ENCODE assay signal across 10 cellular contexts in the genomic region with DNA sequence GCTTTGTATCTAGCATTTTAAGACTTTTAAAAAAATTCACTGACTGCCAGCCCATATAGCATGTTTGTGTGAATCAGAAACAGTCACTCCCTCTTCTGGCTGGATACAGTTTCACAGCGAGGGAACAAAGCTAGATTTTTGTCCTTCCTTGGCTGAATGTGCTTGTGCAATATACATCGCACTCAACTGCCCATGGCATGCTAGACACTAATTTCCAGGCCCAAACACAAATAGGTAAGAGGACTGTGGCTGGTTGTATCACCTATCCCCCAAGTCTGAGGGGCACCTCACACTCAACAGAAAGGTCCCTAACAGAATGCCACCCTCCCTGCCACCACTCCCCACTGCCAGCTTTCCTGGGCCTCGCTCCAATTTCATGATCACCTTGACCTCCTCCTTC. TPM values are rescaled to one million over a fixed set of nuclear protein-coding genes. Genes with fewer than 3 reads are reported as not detected.
DNase-seq lines count a peak whose midpoint lies in the region; ATAC-seq and TF ChIP-seq lines count a peak whose summit lies in the region.
"Had no signal": no experiment of that assay in that cellular context is flagged by ENCODE, and none has a peak within 500 bp of the region (broad histone marks: within the 10 kb centered on the region; RNA-seq: fewer than 3 reads in every experiment).

No MANE protein-coding gene starts in this region.

- TF ChIP-seq CTCF in AG04450 (IDR thresholded peaks at IDR 0.05; ENCODE audit: low read depth, low read length) (peak; percentile 61), GM23338 (conservative IDR thresholded peaks at IDR 0.05; ENCODE audit: low read depth in 2 of 2) (peak; percentile 58 to 59), fibroblast of mammary gland (conservative IDR thresholded peaks at IDR 0.05; ENCODE audit: control insufficient read depth, insufficient read depth, low read depth, low read length) (peak; percentile 55), sigmoid colon (IDR thresholded peaks at IDR 0.05) (no peak)

- H3K27ac ChIP-seq in AG04450 (ENCODE audit: low read depth, low read length), result no peak overlapping the region
- H3K27ac ChIP-seq in GM23338 (ENCODE audit: low read depth), result no peak overlapping the region
- no peak overlapping the region for H3K27ac ChIP-seq in sigmoid colon
- H3K27ac ChIP-seq: gastroesophageal sphincter had no signal

- H3K4me1 ChIP-seq in GM23338 (ENCODE audit: insufficient read depth) (no peaks in the 10 kb centered on the region), sigmoid colon (no peaks in the 10 kb centered on the region)
- H3K4me1 ChIP-seq: gastroesophageal sphincter had no signal

- POLR2A ChIA-PET in AG04450 (lab: Yijun Ruan, JAX), result no interaction called here

- TF ChIP-seq POLR2A in sigmoid colon (IDR thresholded peaks at IDR 0.05), result no peak

- DNase-seq in AG04450 (ENCODE audit: low read depth, low spot score) (no peak), GM23338 (ENCODE audit: low spot score) (peak; percentile 54), SK-MEL-5 (ENCODE audit: low read depth, low spot score) (peak; percentile 76), fibroblast of mammary gland (ENCODE audit: low read depth) (peak; percentile 45), NCI-H2171 treated with DMSO at 0.1 percent for 48 hours (lab: John Stamatoyannopoulos, UW) (no peak), sigmoid colon (no peak), cerebellum (ENCODE audit: low spot score) (no peak)

- H3K4me3 ChIP-seq in AG04450 (ENCODE audit: low read depth, low read length) (no peak overlapping the region), GM23338 (no peak overlapping the region), fibroblast of mammary gland (ENCODE audit: control insufficient read depth, low read depth, low read length) (no peak overlapping the region), sigmoid colon (no peak overlapping the region)
- H3K4me3 ChIP-seq: gastroesophageal sphincter had no signal

- no peaks in the 10 kb centered on the region for H4K20me1 ChIP-seq in GM23338 (replicated peaks; ENCODE audit: insufficient read depth)

- peak; percentile 57 for ATAC-seq in GM23338
- no peak for ATAC-seq in HG03135 (IDR thresholded peaks at IDR 0.05; ENCODE audit: unreplicated experiment)
- ATAC-seq: gastroesophageal sphincter had no signal

- H3K27ac Mint-ChIP-seq in GM23338, result no peak overlapping the region
- H3K27ac Mint-ChIP-seq: stimulated activated naive CD8-positive, alpha-beta T cell treated with anti-CD3 and anti-CD28 coated beads, Interleukin-15, Interleukin-2, amounts not matched to agents 100 ng/mL and 50 ng/mL, for 24 hours had no signal

- H3K27me3 Mint-ChIP-seq in GM23338 (ENCODE audit: insufficient read depth, low read depth, poor library complexity), result peaks cover 7% of the 10 kb centered on the region

- H3K27me3 ChIP-seq in AG04450 (ENCODE audit: control insufficient read depth, insufficient read depth, low read length) (peaks cover 9% of the 10 kb centered on the region), GM23338 (ENCODE audit: insufficient read depth) (no peaks in the 10 kb centered on the region), sigmoid colon (no peaks in the 10 kb centered on the region)
- H3K27me3 ChIP-seq: gastroesophageal sphincter had no signal

- H3K9me3 Mint-ChIP-seq in GM23338, result no peaks in the 10 kb centered on the region
- H3K9me3 Mint-ChIP-seq: stimulated activated naive CD8-positive, alpha-beta T cell treated with anti-CD3 and anti-CD28 coated beads, Interleukin-15, Interleukin-2, amounts not matched to agents 100 ng/mL and 50 ng/mL, for 24 hours had no signal

- H3K79me2 ChIP-seq in GM23338 (replicated peaks; ENCODE audit: insufficient read depth), result no peaks in the 10 kb centered on the region

- H3K36me3 ChIP-seq in GM23338 (ENCODE audit: insufficient read depth), result no peaks in the 10 kb centered on the region
- H3K36me3 ChIP-seq in sigmoid colon, result no peaks in the 10 kb centered on the region
- H3K36me3 ChIP-seq: gastroesophageal sphincter had no signal

- in situ Hi-C loops in SK-MEL-5 (cut with HindIII; ENCODE audit: low pct_unique_long_range_greater_than_20kb, low sequenced_read_pairs), result no loop called here

- no peak for TF ChIP-seq EP300 in sigmoid colon (IDR thresholded peaks at IDR 0.05)

- no peak overlapping the region for H3K4me2 ChIP-seq in GM23338

- CTCF ChIA-PET in AG04450 (lab: Charles Lee), result interaction anchor here (0.7 to 3.3 kb wide), 3 partner anchors 274 to 678 kb away, joined by 3 to 16 read pairs (median 5); no protein-coding TSS in a partner anchor

- no peak overlapping the region for H3K4me3 Mint-ChIP-seq in GM23338
- H3K4me3 Mint-ChIP-seq: stimulated activated naive CD8-positive, alpha-beta T cell treated with anti-CD3 and anti-CD28 coated beads, Interleukin-15, Interleukin-2, amounts not matched to agents 100 ng/mL and 50 ng/mL, for 24 hours had no signal

- 41 to 64% methylated on average over 3 of the region's 3 CpGs for WGBS in sigmoid colon, 2 donors

- H3K36me3 Mint-ChIP-seq in GM23338 (ENCODE audit: low read depth), result no peaks in the 10 kb centered on the region

- H3K9me2 ChIP-seq in GM23338 (ENCODE audit: insufficient read depth), result no peaks in the 10 kb centered on the region

- no peaks in the 10 kb centered on the region for H3F3A ChIP-seq in GM23338 (replicated peaks; ENCODE audit: low read depth)

- H3K9me3 ChIP-seq in AG04450 (ENCODE audit: control insufficient read depth, insufficient read depth, low read length) (no peaks in the 10 kb centered on the region), sigmoid colon (no peaks in the 10 kb centered on the region)
- H3K9me3 ChIP-seq: gastroesophageal sphincter had no signal

- H3K4me1 Mint-ChIP-seq in GM23338, result peaks cover 3% of the 10 kb centered on the region; the same call in 2 of the 3 replicates

- intact Hi-C loops in sigmoid colon (cut with DNase I), result no loop called here

- 0 out of 2 replicates have a peak overlapping the region, but pooled peaks have one; percentile 14 for H2AFZ ChIP-seq in GM23338

TF ChIP-seq in GM23338, 12 proteins besides CTCF, POLR2A, EP300 and RAD21 (continues in another document):
- TF ChIP-seq CREB1 (CRISPR knock-in tag; IDR thresholded peaks at IDR 0.05; ENCODE audit: low read depth), result no peak
- no peak for TF ChIP-seq JUNB (IDR thresholded peaks at IDR 0.05; ENCODE audit: unreplicated experiment)
- no peak for TF ChIP-seq POLR2AphosphoS5 (IDR thresholded peaks at IDR 0.05; ENCODE audit: low read depth)

RNA-seq across cellular contexts. Expression of a gene that starts 16.2 kb away (rescaled TPM):
- polyA plus RNA-seq in AG04450 (2011; rRNA removed) (88.9 and 94.1 TPM in 2 replicates), GM23338 (2016; fragmentation: Nextera tagmentation; extraction: Ambion mirVana) (58.9 and 62.2 TPM in 2 replicates), sigmoid colon (10 to 100 TPM; 40.2 to 68.7 (median 56.5) TPM)
- polyA minus RNA-seq in AG04450 (2011; rRNA and poly(A)+ RNA removed), result 73.2 and 73.7 TPM in 2 replicates
- 63.5 and 64.8 TPM in 2 replicates for total RNA-seq in GM23338 (2014; rRNA removed; shearing (Covaris generic))
- total RNA-seq in SK-MEL-5 (2014; rRNA removed; shearing (Covaris generic)), result 49.5 and 50.7 TPM in 2 replicates
- polyA plus RNA-seq in SK-MEL-5 (2015; cell fraction: cytosol; rRNA removed), result 81.9 and 82.5 TPM in 2 replicates
- 59.2 and 70.5 TPM in 2 replicates for polyA plus RNA-seq in SK-MEL-5 (2015; cell fraction: nucleus; rRNA removed)
- total RNA-seq in sigmoid colon (10 to 100 TPM; 53.1 to 68.1 (median 57.1) TPM), cerebellum (107 TPM)

RNA-seq across cellular contexts. Expression of a gene that starts 22.8 kb away (rescaled TPM):
- polyA plus RNA-seq in AG04450 (2011; rRNA removed), result 54.0 and 59.6 TPM in 2 replicates
- polyA minus RNA-seq in AG04450 (2011; rRNA and poly(A)+ RNA removed), result 16.0 and 26.6 TPM in 2 replicates
- total RNA-seq in GM23338 (2014; rRNA removed; shearing (Covaris generic)), result 1.6 and 4.3 TPM in 2 replicates
- polyA plus RNA-seq in GM23338 (2016; fragmentation: Nextera tagmentation; extraction: Ambion mirVana), result 2.8 and 4.9 TPM in 2 replicates
- total RNA-seq in SK-MEL-5 (2014; rRNA removed; shearing (Covaris generic)), result not detected in 2 replicates
- polyA plus RNA-seq in SK-MEL-5 (2015; cell fraction: cytosol; rRNA removed), result not detected in 2 replicates
- polyA plus RNA-seq in SK-MEL-5 (2015; cell fraction: nucleus; rRNA removed), result not detected in 2 replicates
- total RNA-seq in sigmoid colon, result 100 to 1,000 TPM in 2 of 4 donors, 10 to 100 TPM in 2; 82.8 to 125 (median 97.2) TPM
- 10 to 100 TPM in 1 of 3 donors, 1 to 10 TPM in 1, not detected in 1; 7.8 to 20.8 TPM for polyA plus RNA-seq in sigmoid colon
- total RNA-seq in cerebellum, result 629 TPM

Comparison
In these comparisons a context has a peak if more than half of its experiments do, and no peak if none do; other contexts are left out.
1. DNase-seq: peak in GM23338 (single experiment), SK-MEL-5 (single experiment) and fibroblast of mammary gland (single experiment); none in AG04450 (single experiment), NCI-H2171 treated with DMSO at 0.1 percent for 48 hours (single experiment), sigmoid colon (single experiment) and cerebellum (single experiment).
2. CTCF ChIP-seq: peak in AG04450 (single experiment), GM23338 (2 of 2) and fibroblast of mammary gland (single experiment); none in sigmoid colon (0 of 4).
3. RNA of a gene that starts 22.8 kb away (total RNA-seq): 629 TPM in cerebellum (single experiment) and 82.8 to 125 TPM in sigmoid colon; 1.6 to 4.3 TPM in GM23338 and not detected in SK-MEL-5; every median in the first group is over 10 times any median in the second.